Comparison of ENCODE assay signal across 8 cellular contexts in genomic region chr2:117785740-117786139, GRCh38. TPM values are rescaled to one million over a fixed set of nuclear protein-coding genes. Genes with fewer than 3 reads are reported as not detected.
DNase-seq lines count a peak whose midpoint lies in the region; ATAC-seq and TF ChIP-seq lines count a peak whose summit lies in the region.

No MANE protein-coding gene starts in this region.

- no peaks in the 10 kb centered on the region for H3K36me3 Mint-ChIP-seq in chondrocyte (ENCODE audit: low read depth)

- no peaks in the 10 kb centered on the region for H3K36me3 ChIP-seq in mucosa of descending colon (ENCODE audit: low read depth)

- H3K27me3 Mint-ChIP-seq in chondrocyte (ENCODE audit: low read depth): peaks cover 14% of the 10 kb centered on the region

- H3K4me3 Mint-ChIP-seq in chondrocyte (ENCODE audit: unreplicated experiment): no peak overlapping the region

- H3K4me1 ChIP-seq in mucosa of descending colon (ENCODE audit: low read depth): no peaks in the 10 kb centered on the region

- intact Hi-C loops in mucosa of descending colon (cut with DNase I, micrococcal nuclease): no loop called here

- no peak overlapping the region for H3K27ac ChIP-seq in RWPE1

- peak; percentile 72 for ATAC-seq in GM19397 (IDR thresholded peaks at IDR 0.05; ENCODE audit: unreplicated experiment)
- no peak for ATAC-seq in mucosa of descending colon

- POLR2A ChIA-PET in RWPE1 (lab: Yijun Ruan, JAX; ENCODE audit: low non-redundant PET): no interaction called here

- no peaks in the 10 kb centered on the region for H3K9me3 ChIP-seq in mucosa of descending colon

- H3K27ac Mint-ChIP-seq in chondrocyte (ENCODE audit: unreplicated experiment): no peak overlapping the region

- CTCF ChIA-PET in RWPE1 (lab: Yijun Ruan, JAX): interaction anchor here (0.5 to 0.8 kb wide), 9 partner anchors 13 to 1249 kb away, joined by 3 to 5 read pairs (median 3); no protein-coding TSS in a partner anchor

- DNase-seq in NCI-H1417 (lab: John Stamatoyannopoulos, UW): peak; percentile 31 to 83 (median 44)
- no peak for DNase-seq in NCI-H1417 treated with DMSO at 0.1 percent for 48 hours (lab: John Stamatoyannopoulos, UW)
- peak; percentile 66 to 68 for DNase-seq in Kasumi-1 (lab: John Stamatoyannopoulos, UW)
- DNase-seq in RWPE1 (ENCODE audit: low spot score): peak; percentile 38
- DNase-seq in chondrocyte (ENCODE audit: low spot score): no peak
- peak in 1 of 3 donors; percentile 65 for DNase-seq in mucosa of descending colon
- DNase-seq in hippocampal formation (lab: John Stamatoyannopoulos, UW): no peak

- no peak overlapping the region for H3K4me3 ChIP-seq in mucosa of descending colon

- H3K4me1 Mint-ChIP-seq in chondrocyte (ENCODE audit: low read depth): no peaks in the 10 kb centered on the region

- H3K9me3 Mint-ChIP-seq in chondrocyte (ENCODE audit: low read depth): peaks cover 5% of the 10 kb centered on the region

- TF ChIP-seq CTCF in RWPE1 (conservative IDR thresholded peaks at IDR 0.05; ENCODE audit: low read depth) (peak; percentile 70), chondrocyte (IDR thresholded peaks at IDR 0.05) (peak; percentile 84), mucosa of descending colon (IDR thresholded peaks at IDR 0.05) (peak; percentile 34)

RNA-seq across cellular contexts. Expression of gene DDX18, which starts 28.8 kb away (rescaled TPM):
- total RNA-seq in chondrocyte (40.6 to 46.8 TPM (median 43.2 TPM) in 3 replicates), mucosa of descending colon (10 to 100 TPM; 42.4 to 48.1 (median 43.1) TPM)

Comparison
In these comparisons a context has a peak if more than half of its experiments do, and no peak if none do; other contexts are left out.
1. DNase-seq: peak in NCI-H1417 (3 of 3), Kasumi-1 (2 of 2) and RWPE1 (single experiment); none in NCI-H1417 treated with DMSO at 0.1 percent for 48 hours (single experiment), chondrocyte (single experiment) and hippocampal formation (0 of 2).
2. CTCF ChIP-seq: peak in every context shown above with its lines; median percentile 84 in chondrocyte; 70 in RWPE1; 34 in mucosa of descending colon.